ENCODE assay signal across 11 cellular contexts in genomic region chr13:78398743-78399410, GRCh38.
DNase-seq lines count a peak whose midpoint lies in the region; ATAC-seq and TF ChIP-seq lines count a peak whose summit lies in the region.
"Had no signal": no experiment of that assay in that cellular context is flagged by ENCODE, and none has a peak within 500 bp of the region (broad histone marks: within the 10 kb centered on the region; RNA-seq: fewer than 3 reads in every experiment).

No MANE protein-coding gene starts in this region.

- 32 to 35% methylated on average over 4 of the region's 4 CpGs for WGBS in GM23248 (ENCODE audit: low coverage in 1 of 2, low lambda C conversion rate in 2 of 2, missing lambda C conversion rate in 2 of 2), 2 experiments
- WGBS in heart left ventricle, 4 donors: 72 to 79% (median 76%) methylated on average over 4 of the region's 4 CpGs

- H3K27ac ChIP-seq in GM23248 (no peak overlapping the region), heart left ventricle (no peak overlapping the region)

- intact Hi-C loops in cardiac septum (cut with DNase I) (no loop called here), heart left ventricle (cut with DNase I) (no loop called here)

- no peaks in the 10 kb centered on the region for H3K36me3 ChIP-seq in GM23248 (ENCODE audit: low read depth)
- H3K36me3 ChIP-seq in heart left ventricle: no peaks in the 10 kb centered on the region

- no peaks in the 10 kb centered on the region for H3K79me2 ChIP-seq in GM23248 (ENCODE audit: insufficient read depth)

- H3K4me3 ChIP-seq in GM23248: no peak overlapping the region
- no peak overlapping the region for H3K4me3 ChIP-seq in heart left ventricle

- H2AFZ ChIP-seq in GM23248: no peak overlapping the region

- H3K9ac ChIP-seq in GM23248: no peak overlapping the region

- H3K9me3 ChIP-seq in GM23248 (ENCODE audit: low read depth): no peaks in the 10 kb centered on the region
- H3K9me3 ChIP-seq in heart left ventricle: peaks cover 0 to 6% (median 0%) of the 10 kb centered on the region in 12 donors

- ATAC-seq in GM19397 (IDR thresholded peaks at IDR 0.05; ENCODE audit: unreplicated experiment) (peak; percentile 84), HG02798 (IDR thresholded peaks at IDR 0.05; ENCODE audit: poor library complexity, unreplicated experiment) (peak; percentile 95), HG03457 (IDR thresholded peaks at IDR 0.05; ENCODE audit: unreplicated experiment) (peak; percentile 82), left lobe of liver (no peak), heart left ventricle (no peak)
- ATAC-seq: sciatic nerve had no signal

- no peak for TF ChIP-seq POLR2A in heart left ventricle (IDR thresholded peaks at IDR 0.05)

- H3K4me2 ChIP-seq in GM23248 (ENCODE audit: unreplicated experiment): no peak overlapping the region

- H3F3A ChIP-seq in GM23248 (ENCODE audit: insufficient read depth): no peaks in the 10 kb centered on the region

- in situ Hi-C loops in GM13976 (cut with MboI; ENCODE audit: low sequenced_read_pairs, unreplicated experiment) (no loop called here), GM23248 (cut with MboI) (no loop called here)

- H3K27me3 ChIP-seq in GM23248 (replicated peaks; ENCODE audit: insufficient read depth) (no peaks in the 10 kb centered on the region), heart left ventricle (no peaks in the 10 kb centered on the region)

- no peaks in the 10 kb centered on the region for H4K20me1 ChIP-seq in GM23248 (ENCODE audit: insufficient read depth)

- DNase-seq in GM13976 (ENCODE audit: low spot score) (peak; percentile 45), GM23248 (no peak), cardiac septum (ENCODE audit: low spot score) (no peak), left lobe of liver (ENCODE audit: low spot score) (no peak), heart left ventricle (no peak)
- DNase-seq: anterior cingulate cortex, DMS79 treated with DMSO at 0.1 percent for 48 hours had no signal

- TF ChIP-seq CTCF in GM13976 (IDR thresholded peaks at IDR 0.05; ENCODE audit: borderline replicate concordance, control extremely low read depth, extremely low read depth, insufficient read depth, missing control alignments) (no peak), heart left ventricle (IDR thresholded peaks at IDR 0.05) (no peak)

- H3K4me1 ChIP-seq in GM23248 (ENCODE audit: insufficient read depth): no peaks in the 10 kb centered on the region
- no peaks in the 10 kb centered on the region for H3K4me1 ChIP-seq in heart left ventricle

- no peaks in the 10 kb centered on the region for H3K9me2 ChIP-seq in GM23248 (ENCODE audit: insufficient read depth)

Comparison
In these comparisons a context has a peak if more than half of its experiments do, and no peak if none do; other contexts are left out.
1. ATAC-seq: peak in GM19397 (single experiment), HG02798 (single experiment) and HG03457 (single experiment); none in left lobe of liver (single experiment) and heart left ventricle (0 of 4).